ENCODE assay signal across 1 cellular context in genomic region chr7:73668103-73668937, GRCh38.
TF ChIP-seq lines count a peak whose summit lies in the region.

No MANE protein-coding gene starts in this region.

TF ChIP-seq in HEK293, 187 proteins besides CTCF, POLR2A, EP300 and RAD21 (continued from another document):
- TF ChIP-seq ZNF544 (tag by site-specific recombination; IDR thresholded peaks at IDR 0.05) (no peak), ZNF133 (tag by site-specific recombination; IDR thresholded peaks at IDR 0.05) (no peak), ZBTB7A (tag by site-specific recombination; IDR thresholded peaks at IDR 0.05; ENCODE audit: low read depth) (0 out of 2 replicates have a peak, but pooled peaks have one; percentile 20), WT1 (tag by site-specific recombination; IDR thresholded peaks at IDR 0.05) (no peak; the same call in 1 of the 2 replicates), TRIM28 (IDR thresholded peaks at IDR 0.05; ENCODE audit: borderline replicate concordance, low read length) (no peak), SP3 (tag by site-specific recombination; IDR thresholded peaks at IDR 0.05) (no peak), ZNF670 (tag by site-specific recombination; IDR thresholded peaks at IDR 0.05; ENCODE audit: low read depth) (no peak), ZNF175 (tag by site-specific recombination; IDR thresholded peaks at IDR 0.05) (no peak), ZNF274 (IDR thresholded peaks at IDR 0.05; ENCODE audit: low read length) (no peak), ZNF274 (tag by site-specific recombination; IDR thresholded peaks at IDR 0.05; ENCODE audit: borderline replicate concordance) (no peak), ZNF114 (tag by site-specific recombination; IDR thresholded peaks at IDR 0.05) (no peak), ZNF302 (tag by site-specific recombination; IDR thresholded peaks at IDR 0.05; ENCODE audit: low read depth) (no peak), ZNF174 (tag by site-specific recombination; IDR thresholded peaks at IDR 0.05) (no peak), ZNF2 (tag by site-specific recombination; IDR thresholded peaks at IDR 0.05) (no peak), ZNF214 (tag by site-specific recombination; IDR thresholded peaks at IDR 0.05; ENCODE audit: borderline replicate concordance) (no peak), ZNF843 (tag by site-specific recombination; IDR thresholded peaks at IDR 0.05) (no peak), ZNF10 (tag by site-specific recombination; IDR thresholded peaks at IDR 0.05) (no peak), ZNF48 (tag by site-specific recombination; IDR thresholded peaks at IDR 0.05) (no peak), ZNF768 (tag by site-specific recombination; IDR thresholded peaks at IDR 0.05) (no peak), TCF7L2 (IDR thresholded peaks at IDR 0.05; ENCODE audit: borderline replicate concordance, low read depth, low read length) (no peak), ZNF132 (tag by site-specific recombination; IDR thresholded peaks at IDR 0.05; ENCODE audit: borderline replicate concordance) (no peak), ZNF600 (tag by site-specific recombination; IDR thresholded peaks at IDR 0.05) (no peak), PBX3 (CRISPR knock-in tag; IDR thresholded peaks at IDR 0.05) (no peak), ZNF830 (tag by site-specific recombination; IDR thresholded peaks at IDR 0.05; ENCODE audit: low read depth) (no peak), HOXC10 (CRISPR knock-in tag; IDR thresholded peaks at IDR 0.05) (no peak), ZNF660 (tag by site-specific recombination; IDR thresholded peaks at IDR 0.05) (no peak), ZNF335 (tag by site-specific recombination; conservative IDR thresholded peaks at IDR 0.05) (peak; percentile 84), ZNF157 (tag by site-specific recombination; IDR thresholded peaks at IDR 0.05) (no peak), ZBTB20 (tag by site-specific recombination; IDR thresholded peaks at IDR 0.05) (peak; percentile 76), ZNF211 (tag by site-specific recombination; IDR thresholded peaks at IDR 0.05; ENCODE audit: low read depth) (no peak), PRDM10 (tag by site-specific recombination; IDR thresholded peaks at IDR 0.05) (no peak), ZFP69B (tag by site-specific recombination; IDR thresholded peaks at IDR 0.05) (no peak), ZNF747 (tag by site-specific recombination; IDR thresholded peaks at IDR 0.05) (no peak), ZFP3 (tag by site-specific recombination; IDR thresholded peaks at IDR 0.05; ENCODE audit: low read depth) (no peak), ZBTB48 (tag by site-specific recombination; IDR thresholded peaks at IDR 0.05) (peak; percentile 46; the same call in 1 of the 2 replicates), SP2 (tag by site-specific recombination; IDR thresholded peaks at IDR 0.05) (peak; percentile 48), MYNN (tag by site-specific recombination; IDR thresholded peaks at IDR 0.05; ENCODE audit: borderline replicate concordance) (no peak), ZBTB8A (tag by site-specific recombination; IDR thresholded peaks at IDR 0.05) (peak; percentile 54), FEZF1 (tag by site-specific recombination; IDR thresholded peaks at IDR 0.05) (no peak)
- TF ChIP-seq, protein P1, sequence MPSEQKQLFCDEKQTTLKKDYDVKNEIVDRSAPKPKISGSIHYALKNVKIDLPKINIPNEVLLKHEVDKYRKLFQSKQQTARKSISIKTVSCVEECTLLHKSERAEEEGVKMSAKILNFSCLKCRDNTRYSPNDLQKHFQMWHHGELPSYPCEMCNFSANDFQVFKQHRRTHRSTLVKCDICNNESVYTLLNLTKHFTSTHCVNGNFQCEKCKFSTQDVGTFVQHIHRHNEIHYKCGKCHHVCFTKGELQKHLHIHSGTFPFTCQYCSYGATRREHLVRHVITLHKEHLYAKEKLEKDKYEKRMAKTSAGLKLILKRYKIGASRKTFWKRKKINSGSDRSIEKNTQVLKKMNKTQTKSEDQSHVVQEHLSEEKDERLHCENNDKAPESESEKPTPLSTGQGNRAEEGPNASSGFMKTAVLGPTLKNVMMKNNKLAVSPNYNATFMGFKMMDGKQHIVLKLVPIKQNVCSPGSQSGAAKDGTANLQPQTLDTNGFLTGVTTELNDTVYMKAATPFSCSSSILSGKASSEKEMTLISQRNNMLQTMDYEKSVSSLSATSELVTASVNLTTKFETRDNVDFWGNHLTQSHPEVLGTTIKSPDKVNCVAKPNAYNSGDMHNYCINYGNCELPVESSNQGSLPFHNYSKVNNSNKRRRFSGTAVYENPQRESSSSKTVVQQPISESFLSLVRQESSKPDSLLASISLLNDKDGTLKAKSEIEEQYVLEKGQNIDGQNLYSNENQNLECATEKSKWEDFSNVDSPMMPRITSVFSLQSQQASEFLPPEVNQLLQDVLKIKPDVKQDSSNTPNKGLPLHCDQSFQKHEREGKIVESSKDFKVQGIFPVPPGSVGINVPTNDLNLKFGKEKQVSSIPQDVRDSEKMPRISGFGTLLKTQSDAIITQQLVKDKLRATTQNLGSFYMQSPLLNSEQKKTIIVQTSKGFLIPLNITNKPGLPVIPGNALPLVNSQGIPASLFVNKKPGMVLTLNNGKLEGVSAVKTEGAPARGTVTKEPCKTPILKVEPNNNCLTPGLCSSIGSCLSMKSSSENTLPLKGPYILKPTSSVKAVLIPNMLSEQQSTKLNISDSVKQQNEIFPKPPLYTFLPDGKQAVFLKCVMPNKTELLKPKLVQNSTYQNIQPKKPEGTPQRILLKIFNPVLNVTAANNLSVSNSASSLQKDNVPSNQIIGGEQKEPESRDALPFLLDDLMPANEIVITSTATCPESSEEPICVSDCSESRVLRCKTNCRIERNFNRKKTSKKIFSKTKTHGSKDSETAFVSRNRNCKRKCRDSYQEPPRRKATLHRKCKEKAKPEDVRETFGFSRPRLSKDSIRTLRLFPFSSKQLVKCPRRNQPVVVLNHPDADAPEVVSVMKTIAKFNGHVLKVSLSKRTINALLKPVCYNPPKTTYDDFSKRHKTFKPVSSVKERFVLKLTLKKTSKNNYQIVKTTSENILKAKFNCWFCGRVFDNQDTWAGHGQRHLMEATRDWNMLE (tag by site-specific recombination; conservative IDR thresholded peaks at IDR 0.05; ENCODE audit: low read depth): no peak
- TF ChIP-seq, protein P2, sequence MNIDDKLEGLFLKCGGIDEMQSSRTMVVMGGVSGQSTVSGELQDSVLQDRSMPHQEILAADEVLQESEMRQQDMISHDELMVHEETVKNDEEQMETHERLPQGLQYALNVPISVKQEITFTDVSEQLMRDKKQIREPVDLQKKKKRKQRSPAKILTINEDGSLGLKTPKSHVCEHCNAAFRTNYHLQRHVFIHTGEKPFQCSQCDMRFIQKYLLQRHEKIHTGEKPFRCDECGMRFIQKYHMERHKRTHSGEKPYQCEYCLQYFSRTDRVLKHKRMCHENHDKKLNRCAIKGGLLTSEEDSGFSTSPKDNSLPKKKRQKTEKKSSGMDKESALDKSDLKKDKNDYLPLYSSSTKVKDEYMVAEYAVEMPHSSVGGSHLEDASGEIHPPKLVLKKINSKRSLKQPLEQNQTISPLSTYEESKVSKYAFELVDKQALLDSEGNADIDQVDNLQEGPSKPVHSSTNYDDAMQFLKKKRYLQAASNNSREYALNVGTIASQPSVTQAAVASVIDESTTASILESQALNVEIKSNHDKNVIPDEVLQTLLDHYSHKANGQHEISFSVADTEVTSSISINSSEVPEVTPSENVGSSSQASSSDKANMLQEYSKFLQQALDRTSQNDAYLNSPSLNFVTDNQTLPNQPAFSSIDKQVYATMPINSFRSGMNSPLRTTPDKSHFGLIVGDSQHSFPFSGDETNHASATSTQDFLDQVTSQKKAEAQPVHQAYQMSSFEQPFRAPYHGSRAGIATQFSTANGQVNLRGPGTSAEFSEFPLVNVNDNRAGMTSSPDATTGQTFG (tag by site-specific recombination; IDR thresholded peaks at IDR 0.05; ENCODE audit: borderline replicate concordance): no peak
- TF ChIP-seq, protein P3, sequence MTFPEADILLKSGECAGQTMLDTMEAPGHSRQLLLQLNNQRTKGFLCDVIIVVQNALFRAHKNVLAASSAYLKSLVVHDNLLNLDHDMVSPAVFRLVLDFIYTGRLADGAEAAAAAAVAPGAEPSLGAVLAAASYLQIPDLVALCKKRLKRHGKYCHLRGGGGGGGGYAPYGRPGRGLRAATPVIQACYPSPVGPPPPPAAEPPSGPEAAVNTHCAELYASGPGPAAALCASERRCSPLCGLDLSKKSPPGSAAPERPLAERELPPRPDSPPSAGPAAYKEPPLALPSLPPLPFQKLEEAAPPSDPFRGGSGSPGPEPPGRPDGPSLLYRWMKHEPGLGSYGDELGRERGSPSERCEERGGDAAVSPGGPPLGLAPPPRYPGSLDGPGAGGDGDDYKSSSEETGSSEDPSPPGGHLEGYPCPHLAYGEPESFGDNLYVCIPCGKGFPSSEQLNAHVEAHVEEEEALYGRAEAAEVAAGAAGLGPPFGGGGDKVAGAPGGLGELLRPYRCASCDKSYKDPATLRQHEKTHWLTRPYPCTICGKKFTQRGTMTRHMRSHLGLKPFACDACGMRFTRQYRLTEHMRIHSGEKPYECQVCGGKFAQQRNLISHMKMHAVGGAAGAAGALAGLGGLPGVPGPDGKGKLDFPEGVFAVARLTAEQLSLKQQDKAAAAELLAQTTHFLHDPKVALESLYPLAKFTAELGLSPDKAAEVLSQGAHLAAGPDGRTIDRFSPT (tag by site-specific recombination; IDR thresholded peaks at IDR 0.05): no peak
